Comparison of ENCODE assay signal across 8 cellular contexts in genomic region chr6:160990847-160991410, GRCh38. TPM values are rescaled to one million over a fixed set of nuclear protein-coding genes. Genes with fewer than 3 reads are reported as not detected.
DNase-seq lines count a peak whose midpoint lies in the region; ATAC-seq, FAIRE-seq and TF ChIP-seq lines count a peak whose summit lies in the region.

No MANE protein-coding gene starts in this region.

- peak; percentile 52 for FAIRE-seq in GM19239 (lab: Jason Lieb, UNC)

- DNase-seq in GM19239 (ENCODE audit: insufficient read length, low spot score) (no peak), fibroblast of pulmonary artery (ENCODE audit: low read depth) (peak; percentile 27), renal cortical epithelial cell (ENCODE audit: low read depth) (peak; percentile 26)
- DNase-seq in activated effector memory CD4-positive, alpha-beta T cell treated with Interleukin-2 at 50 U/mL for 16 hours, result no peak
- no peak for DNase-seq in activated CD4-positive, alpha-beta T cell treated with anti-CD3 and anti-CD28 coated beads, Interleukin-2, amount 50 U/mL, for 4 hours

- H3K4me3 ChIP-seq in fibroblast of pulmonary artery (replicated peaks; ENCODE audit: low read depth, low read length), result peak overlapping the region; percentile 84

- no peak for TF ChIP-seq CTCF in fibroblast of pulmonary artery (IDR thresholded peaks at IDR 0.05; ENCODE audit: low read length, missing control alignments)

- peak; percentile 2; the same call in 2 of the 3 replicates for ATAC-seq in SK-N-SH treated with all-trans-retinoic acid at 6 μM for 48 hours
- ATAC-seq in GM18907 (IDR thresholded peaks at IDR 0.05; ENCODE audit: unreplicated experiment), result no peak
- no peak for ATAC-seq in GM21619 (IDR thresholded peaks at IDR 0.05; ENCODE audit: unreplicated experiment)

TF ChIP-seq in SK-N-SH treated with all-trans-retinoic acid at 6 μM for 48 hours, 23 proteins besides CTCF, POLR2A, EP300 and RAD21:
- no peak for TF ChIP-seq BACH2 (CRISPR knock-in tag; IDR thresholded peaks at IDR 0.05; ENCODE audit: borderline replicate concordance)
- no peak for TF ChIP-seq ZNF8 (CRISPR knock-in tag; IDR thresholded peaks at IDR 0.05)
- no peak for TF ChIP-seq PPARA (CRISPR knock-in tag; IDR thresholded peaks at IDR 0.05; ENCODE audit: borderline replicate concordance)
- no peak for TF ChIP-seq PATZ1 (CRISPR knock-in tag; IDR thresholded peaks at IDR 0.05; ENCODE audit: borderline replicate concordance)
- TF ChIP-seq ZNF565 (CRISPR knock-in tag; conservative IDR thresholded peaks at IDR 0.05; ENCODE audit: low read depth), result no peak
TF ChIP-seq in SK-N-SH treated with all-trans-retinoic acid at 6 μM for 48 hours: peak in this region for 0.

RNA-seq across cellular contexts. Expression of gene MAP3K4, which starts 0.6 kb away (rescaled TPM):
- total RNA-seq in renal cortical epithelial cell, result 28.5 and 45.9 TPM in 2 replicates

Comparison
In these comparisons a context has a peak if more than half of its experiments do, and no peak if none do; other contexts are left out.
1. DNase-seq: peak in fibroblast of pulmonary artery (single experiment) and renal cortical epithelial cell (single experiment); none in GM19239 (single experiment), activated effector memory CD4-positive, alpha-beta T cell treated with Interleukin-2 at 50 U/mL for 16 hours (single experiment) and activated CD4-positive, alpha-beta T cell treated with anti-CD3 and anti-CD28 coated beads, Interleukin-2, amount 50 U/mL, for 4 hours (0 of 2).